8 cellular contexts compared by ENCODE assay signal in genomic region chr22:22418957-22419356, GRCh38.
"Had no signal": no experiment of that assay in that cellular context is flagged by ENCODE, and none has a peak within 500 bp of the region (broad histone marks: within the 10 kb centered on the region; RNA-seq: fewer than 3 reads in every experiment).

No MANE protein-coding gene starts in this region.

- H3K9me3 Mint-ChIP-seq: IgD-negative memory B cell had no signal

- FAIRE-seq: HepG2, HTR-8/SVneo had no signal

- DNase-seq: IMR-90, KBM-7, KG1 had no signal

- H3K9ac ChIP-seq: KMS-11 had no signal

- ATAC-seq: HepG2 had no signal

- H3K4me2 ChIP-seq: KMS-11 had no signal

- H3K27ac ChIP-seq: HL-60, KMS-11 had no signal

- H3K36me3 Mint-ChIP-seq: IgD-negative memory B cell had no signal

- H3K4me3 Mint-ChIP-seq: IgD-negative memory B cell had no signal

- H3K27ac Mint-ChIP-seq: IgD-negative memory B cell had no signal
